In the genomic region with DNA sequence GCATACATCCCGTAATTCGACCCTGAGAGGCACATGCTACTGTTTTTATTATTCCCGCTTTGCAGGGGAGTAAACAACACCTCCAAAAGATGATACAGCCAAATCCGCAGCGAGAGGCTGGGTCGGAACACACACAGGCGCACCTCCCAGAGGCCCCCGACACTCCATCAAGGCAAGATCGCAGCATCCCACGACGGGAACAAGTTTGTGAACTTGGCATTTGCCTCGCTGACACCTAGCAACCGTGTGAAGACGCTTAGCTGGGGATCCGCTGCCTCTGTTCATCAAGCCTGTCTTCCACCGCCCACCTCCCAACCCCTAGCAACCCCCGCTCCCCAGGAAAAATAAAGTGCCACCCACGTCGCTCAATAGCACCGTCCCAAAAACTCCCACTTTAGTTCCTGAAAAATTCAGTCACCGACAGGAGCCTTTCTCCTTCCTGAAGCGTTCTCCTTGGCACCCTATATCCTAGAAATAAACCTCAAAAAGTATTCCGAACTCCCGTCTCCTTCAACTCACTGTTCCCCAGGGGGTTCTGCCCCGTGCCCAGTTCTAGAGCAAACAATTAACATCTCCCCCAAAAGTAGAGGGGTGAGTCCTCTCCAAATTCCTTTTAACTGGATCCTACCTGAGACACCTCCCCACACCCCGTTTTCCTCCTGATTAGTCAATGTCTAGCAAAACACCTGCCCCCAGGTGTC, we compare ENCODE assay signal across 12 cellular contexts. TPM values are rescaled to one million over a fixed set of nuclear protein-coding genes. Genes with fewer than 3 reads are reported as not detected.
DNase-seq lines count a peak whose midpoint lies in the region; ATAC-seq and TF ChIP-seq lines count a peak whose summit lies in the region.
"Had no signal": no experiment of that assay in that cellular context is flagged by ENCODE, and none has a peak within 500 bp of the region (broad histone marks: within the 10 kb centered on the region; RNA-seq: fewer than 3 reads in every experiment).

No MANE protein-coding gene starts in this region.

- POLR2A ChIA-PET in CD4-positive, alpha-beta memory T cell (lab: Charles Lee; ENCODE audit: partially characterized antibody) = no interaction called here
- POLR2A ChIA-PET in activated CD8-positive, alpha-beta T cell treated with anti-CD3 and anti-CD28 coated beads, Interleukin-2, amount 10 ng/mL, durations not matched to agents 7 days and 5 days (lab: Charles Lee) = no interaction called here

- H4K20me1 ChIP-seq in MM.1S (ENCODE audit: insufficient read depth, low read length) = no peaks in the 10 kb centered on the region

- CTCF ChIA-PET in CD4-positive, alpha-beta memory T cell (lab: Charles Lee; ENCODE audit: partially characterized antibody) = interaction anchor here (1.2 to 1.8 kb wide), 2 partner anchors 187 to 251 kb away, joined by 3 to 4 read pairs; no protein-coding TSS in a partner anchor
- CTCF ChIA-PET in activated CD8-positive, alpha-beta T cell treated with anti-CD3 and anti-CD28 coated beads, Interleukin-2, amount 10 ng/mL, durations not matched to agents 7 days and 5 days (lab: Charles Lee) = interaction anchor here (0.6 to 1.1 kb wide), 2 partner anchors 52 to 81 kb away, joined by 3 read pairs; no protein-coding TSS in a partner anchor

- H3K9ac ChIP-seq in MM.1S (ENCODE audit: low read length) = peak overlapping the region; percentile 88; the same call in 1 of the 2 replicates

- H2AFZ ChIP-seq in MM.1S (ENCODE audit: low read length) = no peak overlapping the region

- no peaks in the 10 kb centered on the region for H3K9me3 ChIP-seq in CD4-positive, alpha-beta memory T cell (ENCODE audit: control insufficient read depth in 1 of 2, low read length in 2 of 2)
- no peaks in the 10 kb centered on the region for H3K9me3 ChIP-seq in MM.1S (replicated peaks; ENCODE audit: insufficient read depth, low read length)
- H3K9me3 ChIP-seq: esophagus muscularis mucosa, tibial artery had no signal

- peak overlapping the region in 7 of 8 donors; percentile 11 to 80 (median 76) for H3K4me3 Mint-ChIP-seq in CD4-positive, alpha-beta memory T cell
- no peak overlapping the region for H3K4me3 Mint-ChIP-seq in activated CD8-positive, alpha-beta T cell treated with anti-CD3 and anti-CD28 coated beads, Interleukin-2, amount 10 ng/mL, durations not matched to agents 7 days and 5 days

- peaks cover 0 to 1% of the 10 kb centered on the region in 2 donors for H3K27me3 Mint-ChIP-seq in CD4-positive, alpha-beta memory T cell
- H3K27me3 Mint-ChIP-seq in activated CD8-positive, alpha-beta T cell treated with anti-CD3 and anti-CD28 coated beads, Interleukin-2, amount 10 ng/mL, durations not matched to agents 7 days and 5 days (ENCODE audit: low read depth) = peaks cover 4% of the 10 kb centered on the region

- H3F3A ChIP-seq in MM.1S (ENCODE audit: insufficient read depth, low read length) = peaks cover 34% of the 10 kb centered on the region

- peaks cover 5% of the 10 kb centered on the region for H3K4me1 ChIP-seq in CD4-positive, alpha-beta memory T cell (ENCODE audit: insufficient read depth, low read length)
- peaks cover 31% of the 10 kb centered on the region for H3K4me1 ChIP-seq in MM.1S (ENCODE audit: low read length)

- peaks cover 20 to 38% (median 27%) of the 10 kb centered on the region in 4 donors for H3K4me1 Mint-ChIP-seq in CD4-positive, alpha-beta memory T cell
- H3K4me1 Mint-ChIP-seq in activated CD8-positive, alpha-beta T cell treated with anti-CD3 and anti-CD28 coated beads, Interleukin-2, amount 10 ng/mL, durations not matched to agents 7 days and 5 days (ENCODE audit: low read depth) = peaks cover 12% of the 10 kb centered on the region

- no peak for DNase-seq in CD4-positive, alpha-beta memory T cell
- DNase-seq in MM.1S = no peak
- DNase-seq in medulla oblongata (ENCODE audit: extremely low spot score) = peak; percentile 50
- DNase-seq in T-helper 9 cell = no peak
- no peak for DNase-seq in AML-193 (lab: John Stamatoyannopoulos, UW)
- DNase-seq in activated CD8-positive, alpha-beta T cell treated with anti-CD3 and anti-CD28 coated beads, Interleukin-2, amount 10 ng/mL, durations not matched to agents 7 days and 5 days = no peak
- DNase-seq: NCI-H1048; stimulated activated CD4-positive, alpha-beta T cell treated with anti-CD3 and anti-CD28 coated beads, Interleukin-4, amount 100 ng/mL, for 4 hours; T-helper 1 cell; tibial artery had no signal

- H3K79me2 ChIP-seq in MM.1S (ENCODE audit: low read length) = peaks cover 40% of the 10 kb centered on the region

- intact Hi-C loops in CD4-positive, alpha-beta memory T cell (cut with micrococcal nuclease) = no loop called here

- TF ChIP-seq CTCF in MM.1S (IDR thresholded peaks at IDR 0.05; ENCODE audit: low read length) = no peak

- no peaks in the 10 kb centered on the region for H3K9me2 ChIP-seq in MM.1S (replicated peaks; ENCODE audit: insufficient read depth, low read length)

- no peaks in the 10 kb centered on the region for H3K9me3 Mint-ChIP-seq in CD4-positive, alpha-beta memory T cell
- no peaks in the 10 kb centered on the region for H3K9me3 Mint-ChIP-seq in activated CD8-positive, alpha-beta T cell treated with anti-CD3 and anti-CD28 coated beads, Interleukin-2, amount 10 ng/mL, durations not matched to agents 7 days and 5 days (ENCODE audit: insufficient read depth)

- H3K4me2 ChIP-seq in MM.1S (ENCODE audit: low read depth, low read length) = peak overlapping the region; percentile 94; the same call in 1 of the 2 replicates

- no peaks in the 10 kb centered on the region for H3K36me3 Mint-ChIP-seq in CD4-positive, alpha-beta memory T cell
- H3K36me3 Mint-ChIP-seq in activated CD8-positive, alpha-beta T cell treated with anti-CD3 and anti-CD28 coated beads, Interleukin-2, amount 10 ng/mL, durations not matched to agents 7 days and 5 days (ENCODE audit: low read depth) = no peaks in the 10 kb centered on the region

- H3K27ac Mint-ChIP-seq in CD4-positive, alpha-beta memory T cell = peak overlapping the region in 4 of 7 donors; percentile 27 to 70 (median 57)
- no peak overlapping the region for H3K27ac Mint-ChIP-seq in activated CD8-positive, alpha-beta T cell treated with anti-CD3 and anti-CD28 coated beads, Interleukin-2, amount 10 ng/mL, durations not matched to agents 7 days and 5 days

- ATAC-seq in activated CD8-positive, alpha-beta T cell treated with anti-CD3 and anti-CD28 coated beads, Interleukin-2, amount 10 ng/mL, durations not matched to agents 7 days and 5 days = no peak

- no peaks in the 10 kb centered on the region for H3K27me3 ChIP-seq in CD4-positive, alpha-beta memory T cell (ENCODE audit: insufficient read depth, low read length)
- peaks cover 10% of the 10 kb centered on the region for H3K27me3 ChIP-seq in MM.1S (replicated peaks; ENCODE audit: insufficient read depth, low read length)
- H3K27me3 ChIP-seq: esophagus muscularis mucosa had no signal

- no peak overlapping the region for H3K4me3 ChIP-seq in CD4-positive, alpha-beta memory T cell (ENCODE audit: low read length in 2 of 2)
- no peak overlapping the region for H3K4me3 ChIP-seq in MM.1S (ENCODE audit: low read length)
- H3K4me3 ChIP-seq: tibial artery had no signal

- no peak overlapping the region for H3K27ac ChIP-seq in CD4-positive, alpha-beta memory T cell (ENCODE audit: low read depth, low read length)
- peak overlapping the region; percentile 79; the same call in 1 of the 2 replicates for H3K27ac ChIP-seq in MM.1S (ENCODE audit: low read length)
- H3K27ac ChIP-seq: C4-2B, tibial artery had no signal

- no peaks in the 10 kb centered on the region for H3K36me3 ChIP-seq in CD4-positive, alpha-beta memory T cell (ENCODE audit: insufficient read depth, low read length)
- no peaks in the 10 kb centered on the region for H3K36me3 ChIP-seq in MM.1S (replicated peaks; ENCODE audit: insufficient read depth, low read length)
- H3K36me3 ChIP-seq: esophagus muscularis mucosa, tibial artery had no signal

RNA-seq across cellular contexts. Expression of a gene that starts 1.7 kb away (rescaled TPM):
- total RNA-seq in CD4-positive, alpha-beta memory T cell = 1 to 10 TPM; 4.1 to 4.2 TPM
- polyA plus RNA-seq in CD4-positive, alpha-beta memory T cell = 1 to 10 TPM; 1.9 to 2.2 TPM
- total RNA-seq in activated CD8-positive, alpha-beta T cell treated with anti-CD3 and anti-CD28 coated beads, Interleukin-2, amount 10 ng/mL, durations not matched to agents 7 days and 5 days = under 1 TPM; 0.08 to 0.13 TPM

RNA-seq across cellular contexts. Expression of a gene that starts 20.4 kb away (rescaled TPM):
- not detected for total RNA-seq in CD4-positive, alpha-beta memory T cell
- not detected for polyA plus RNA-seq in CD4-positive, alpha-beta memory T cell
- not detected for total RNA-seq in activated CD8-positive, alpha-beta T cell treated with anti-CD3 and anti-CD28 coated beads, Interleukin-2, amount 10 ng/mL, durations not matched to agents 7 days and 5 days

RNA-seq across cellular contexts. Expression of a gene that starts 39.0 kb away (rescaled TPM):
- 10 to 100 TPM; 18.2 to 19.1 TPM for total RNA-seq in CD4-positive, alpha-beta memory T cell
- polyA plus RNA-seq in CD4-positive, alpha-beta memory T cell = 10 to 100 TPM; 28.8 to 41.7 TPM
- total RNA-seq in activated CD8-positive, alpha-beta T cell treated with anti-CD3 and anti-CD28 coated beads, Interleukin-2, amount 10 ng/mL, durations not matched to agents 7 days and 5 days = 10 to 100 TPM; 28.1 to 38.2 TPM

Comparison
In these comparisons a context has a peak if more than half of its experiments do, and no peak if none do; other contexts are left out.
1. RNA of a gene that starts 1.7 kb away (total RNA-seq): 4.1 to 4.2 TPM in CD4-positive, alpha-beta memory T cell; 0.08 to 0.13 TPM in activated CD8-positive, alpha-beta T cell treated with anti-CD3 and anti-CD28 coated beads, Interleukin-2, amount 10 ng/mL, durations not matched to agents 7 days and 5 days; every median in the first group is over 4 times any median in the second.